34 cellular contexts compared by ENCODE assay signal in the genomic region with DNA sequence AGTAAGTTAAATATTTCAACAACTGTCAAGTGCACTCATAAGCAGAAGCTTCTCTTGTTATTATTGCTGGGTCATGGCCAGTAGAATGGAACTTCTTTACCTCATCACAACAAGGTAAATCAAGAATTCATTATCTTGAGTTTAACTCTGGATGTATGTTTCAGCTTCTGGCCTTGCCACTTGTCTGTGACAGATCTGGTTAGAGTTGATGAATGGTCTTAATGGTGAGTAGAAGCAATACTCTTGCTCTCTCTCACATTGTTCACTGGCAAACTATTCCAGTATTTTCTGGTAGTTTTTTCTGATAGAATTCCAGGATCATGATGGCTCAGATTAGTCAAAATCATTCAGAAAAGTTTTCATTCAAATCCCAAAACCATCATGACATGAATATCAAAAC. TPM values are rescaled to one million over a fixed set of nuclear protein-coding genes. Genes with fewer than 3 reads are reported as not detected.
"Had no signal": no experiment of that assay in that cellular context is flagged by ENCODE, and none has a peak within 500 bp of the region (broad histone marks: within the 10 kb centered on the region; RNA-seq: fewer than 3 reads in every experiment).

No MANE protein-coding gene starts in this region.

- H3K4me1 ChIP-seq: breast epithelium, esophagus squamous epithelium, gastroesophageal sphincter, heart right ventricle had no signal

- H3K36me3 ChIP-seq: breast epithelium, cardiac muscle cell, esophagus squamous epithelium, gastroesophageal sphincter, heart right ventricle had no signal

- H3K36me3 Mint-ChIP-seq: activated CD4-positive, alpha-beta memory T cell treated with anti-CD3 and anti-CD28 coated beads for 36 hours; activated naive CD4-positive, alpha-beta T cell treated with anti-CD3 and anti-CD28 coated beads, Interleukin-2, amount 50 U/mL, for 24 hours; brain had no signal

- H3K4me1 Mint-ChIP-seq: brain had no signal

- H2AFZ ChIP-seq: hepatocyte had no signal

- H3K27ac Mint-ChIP-seq: activated CD4-positive, alpha-beta memory T cell treated with anti-CD3 and anti-CD28 coated beads for 36 hours; activated CD4-positive, alpha-beta T cell treated with anti-CD3 and anti-CD28 coated beads for 36 hours; activated CD8-positive, alpha-beta memory T cell treated with anti-CD3 and anti-CD28 coated beads, Interleukin-2, amount 10 ng/mL, durations not matched to agents 7 days and 5 days; activated CD8-positive, alpha-beta T cell treated with anti-CD3 and anti-CD28 coated beads, Interleukin-2, amount 10 ng/mL, durations not matched to agents 7 days and 5 days; activated naive CD4-positive, alpha-beta T cell treated with anti-CD3 and anti-CD28 coated beads for 36 hours; activated naive CD4-positive, alpha-beta T cell treated with anti-CD3 and anti-CD28 coated beads, Interleukin-2, amount 50 U/mL, for 24 hours; activated naive CD8-positive, alpha-beta T cell treated with anti-CD3 and anti-CD28 coated beads, Interleukin-2, amount 10 ng/mL, durations not matched to agents 7 days and 5 days; activated T-helper 1 cell treated with anti-CD3 and anti-CD28 coated beads, Interleukin-12 subunit alpha, Interleukin-12 subunit beta, Interleukin-2, Interleukin-4 antibody, amounts not matched to agents 30 ng/mL and 10 ng/mL and 1 ng/mL, durations not matched to agents 14 hours and 24 hours and 36 hours; activated T-helper 2 cell treated with anti-CD3 and anti-CD28 coated beads, Interferon-gamma antibody, Interleukin-2, Interleukin-4, amounts not matched to agents 10 μg/mL and 5 μg/mL and 100 μg/mL, durations not matched to agents 14 hours and 24 hours and 36 hours; dendritic cell treated with granulocyte-macrophage colony-stimulating factor and Interleukin-4, amounts not matched to agents 40 ng/mL and 50 ng/mL, for 4 days; effector memory CD8-positive, alpha-beta T cell had no signal

- H3K4me3 Mint-ChIP-seq: activated CD4-positive, alpha-beta memory T cell treated with anti-CD3 and anti-CD28 coated beads for 36 hours; activated CD4-positive, alpha-beta T cell treated with anti-CD3 and anti-CD28 coated beads for 36 hours; activated CD4-positive, alpha-beta T cell treated with anti-CD3 and anti-CD28 coated beads, Interleukin-2, amount 10 ng/mL, durations not matched to agents 24 days and 14 days; activated CD8-positive, alpha-beta memory T cell treated with anti-CD3 and anti-CD28 coated beads, Interleukin-2, amount 10 ng/mL, durations not matched to agents 7 days and 5 days; activated CD8-positive, alpha-beta T cell treated with anti-CD3 and anti-CD28 coated beads, Interleukin-2, amount 10 ng/mL, durations not matched to agents 7 days and 5 days; activated naive CD4-positive, alpha-beta T cell treated with anti-CD3 and anti-CD28 coated beads for 36 hours; activated naive CD4-positive, alpha-beta T cell treated with anti-CD3 and anti-CD28 coated beads, Interleukin-2, amount 50 U/mL, for 24 hours; activated naive CD8-positive, alpha-beta T cell treated with anti-CD3 and anti-CD28 coated beads, Interleukin-2, amount 10 ng/mL, durations not matched to agents 7 days and 5 days; activated T-helper 1 cell treated with anti-CD3 and anti-CD28 coated beads, Interleukin-12 subunit alpha, Interleukin-12 subunit beta, Interleukin-2, Interleukin-4 antibody, amounts not matched to agents 30 ng/mL and 10 ng/mL and 1 ng/mL, durations not matched to agents 14 hours and 24 hours and 36 hours; brain; dendritic cell treated with granulocyte-macrophage colony-stimulating factor and Interleukin-4, amounts not matched to agents 40 ng/mL and 50 ng/mL, for 4 days; effector memory CD8-positive, alpha-beta T cell had no signal

- H3K9me3 ChIP-seq: breast epithelium, esophagus squamous epithelium, gastroesophageal sphincter, heart right ventricle had no signal

- H3K27me3 ChIP-seq: breast epithelium, cardiac muscle cell, esophagus squamous epithelium, gastroesophageal sphincter, hepatocyte had no signal

- H3K27ac ChIP-seq: breast epithelium, cardiac muscle cell, coronary artery, esophagus squamous epithelium, gastroesophageal sphincter, heart right ventricle, hepatocyte had no signal

- H3K4me2 ChIP-seq: hepatocyte had no signal

- DNase-seq: activated CD4-positive, alpha-beta memory T cell treated with anti-CD3 and anti-CD28 coated beads for 36 hours; activated CD4-positive, alpha-beta T cell treated with anti-CD3 and anti-CD28 coated beads for 36 hours; activated CD4-positive, alpha-beta T cell treated with anti-CD3 and anti-CD28 coated beads, Interleukin-2, amount 10 ng/mL, durations not matched to agents 24 days and 14 days; activated CD4-positive, CD25-positive, alpha-beta regulatory T cell; activated CD4-positive, CD25-positive, alpha-beta regulatory T cell treated with anti-CD3 and anti-CD28 coated beads, Interleukin-2, amount 50 U/mL, for 72 hours; activated CD8-positive, alpha-beta memory T cell treated with anti-CD3 and anti-CD28 coated beads, Interleukin-2, amount 10 ng/mL, durations not matched to agents 7 days and 5 days; activated CD8-positive, alpha-beta memory T cell treated with anti-CD3 and anti-CD28 coated beads, Interleukin-2, amount 50 U/mL, for 4 hours; activated CD8-positive, alpha-beta T cell treated with anti-CD3 and anti-CD28 coated beads, Interleukin-2, amount 10 ng/mL, durations not matched to agents 7 days and 5 days; activated effector memory CD4-positive, alpha-beta T cell treated with anti-CD3 and anti-CD28 coated beads, Interleukin-2, amount 50 U/mL, for 16 hours; activated naive CD4-positive, alpha-beta T cell treated with anti-CD3 and anti-CD28 coated beads for 36 hours; activated naive CD8-positive, alpha-beta T cell treated with anti-CD3 and anti-CD28 coated beads, Interleukin-2, amount 10 ng/mL, durations not matched to agents 7 days and 5 days; activated T-cell treated with anti-CD3 and anti-CD28 coated beads, Interleukin-2, amount 50 U/mL, for 1 hour; activated T-cell treated with anti-CD3 and anti-CD28 coated beads, Interleukin-2, amount 50 U/mL, for 48 hours; amniotic stem cell; anterior cingulate cortex; central memory CD4-positive, alpha-beta T cell; effector CD4-positive, alpha-beta T cell; effector memory CD8-positive, alpha-beta T cell; erythroblast; esophagus squamous epithelium; foreskin melanocyte; heart right ventricle; T-helper 2 cell had no signal

- H3K9me3 Mint-ChIP-seq: activated CD4-positive, alpha-beta memory T cell treated with anti-CD3 and anti-CD28 coated beads for 36 hours; activated naive CD4-positive, alpha-beta T cell treated with anti-CD3 and anti-CD28 coated beads for 36 hours; activated naive CD4-positive, alpha-beta T cell treated with anti-CD3 and anti-CD28 coated beads, Interleukin-2, amount 50 U/mL, for 24 hours; dendritic cell treated with granulocyte-macrophage colony-stimulating factor and Interleukin-4, amounts not matched to agents 40 ng/mL and 50 ng/mL, for 4 days; effector memory CD8-positive, alpha-beta T cell had no signal

- ATAC-seq: activated CD4-positive, alpha-beta T cell treated with anti-CD3 and anti-CD28 coated beads for 36 hours; activated CD8-positive, alpha-beta memory T cell treated with anti-CD3 and anti-CD28 coated beads, Interleukin-2, amount 10 ng/mL, durations not matched to agents 7 days and 5 days; activated CD8-positive, alpha-beta T cell treated with anti-CD3 and anti-CD28 coated beads, Interleukin-2, amount 10 ng/mL, durations not matched to agents 7 days and 5 days; effector memory CD8-positive, alpha-beta T cell; gastroesophageal sphincter; heart right ventricle had no signal

- H3K27me3 Mint-ChIP-seq: activated CD4-positive, alpha-beta T cell treated with anti-CD3 and anti-CD28 coated beads, Interleukin-2, amount 10 ng/mL, durations not matched to agents 24 days and 14 days; activated naive CD4-positive, alpha-beta T cell treated with anti-CD3 and anti-CD28 coated beads, Interleukin-2, amount 50 U/mL, for 24 hours had no signal

- H3K79me2 ChIP-seq: hepatocyte had no signal

- H3K4me3 ChIP-seq: breast epithelium, cardiac muscle cell, coronary artery, esophagus squamous epithelium, gastroesophageal sphincter, heart right ventricle, hepatocyte had no signal

RNA-seq across cellular contexts. Expression of gene NR4A2, which starts 51.3 kb away (rescaled TPM):
- total RNA-seq: fibroblast of villous mesenchyme had no signal
